15 cellular contexts compared by ENCODE assay signal in genomic region chr11:126696976-126697375, GRCh38.
DNase-seq lines count a peak whose midpoint lies in the region; ATAC-seq and TF ChIP-seq lines count a peak whose summit lies in the region.
"Had no signal": no experiment of that assay in that cellular context is flagged by ENCODE, and none has a peak within 500 bp of the region (broad histone marks: within the 10 kb centered on the region; RNA-seq: fewer than 3 reads in every experiment).

No MANE protein-coding gene starts in this region.

- no peaks in the 10 kb centered on the region for H3K27me3 ChIP-seq in foreskin keratinocyte
- no peaks in the 10 kb centered on the region for H3K27me3 ChIP-seq in neuronal stem cell (ENCODE audit: control insufficient read depth in 3 of 3, insufficient read depth in 3 of 3, low read depth in 1 of 3, low read length in 3 of 3)
- H3K27me3 ChIP-seq: BLaER1 treated with 17β-estradiol and CSF1 and Interleukin-3, amounts not matched to agents 10 nM and 100 nM had no signal

- no peak overlapping the region for H3K14ac ChIP-seq in neuronal stem cell (ENCODE audit: low read length)

- no peaks in the 10 kb centered on the region for H3K4me1 ChIP-seq in foreskin keratinocyte
- peaks cover 0 to 16% of the 10 kb centered on the region in 2 donors for H3K4me1 ChIP-seq in neuronal stem cell (ENCODE audit: control insufficient read depth in 2 of 2, insufficient read depth in 1 of 2, low read depth in 1 of 2, low read length in 2 of 2)

- no peak overlapping the region for H3K4me2 ChIP-seq in neuronal stem cell (ENCODE audit: insufficient read depth, low read length, poor library complexity, severe bottlenecking)
- H3K4me2 ChIP-seq: BLaER1 treated with 17β-estradiol and CSF1 and Interleukin-3, amounts not matched to agents 10 nM and 100 nM had no signal

- H4K91ac ChIP-seq in neuronal stem cell (ENCODE audit: low read depth, low read length, poor library complexity), result no peak overlapping the region

- peaks cover 0 to 3% of the 10 kb centered on the region in 2 donors for H3K9me3 ChIP-seq in neuronal stem cell (replicated peaks in 1 of 2; ENCODE audit: control insufficient read depth in 2 of 2, insufficient read depth in 1 of 2, low read depth in 1 of 2, low read length in 2 of 2)

- H3K4ac ChIP-seq in neuronal stem cell (ENCODE audit: low read length), result no peak overlapping the region

- no peak overlapping the region for H3K27ac ChIP-seq in foreskin keratinocyte
- H3K27ac ChIP-seq in neuronal stem cell (replicated peaks; ENCODE audit: low read length), result no peak overlapping the region
- H3K27ac ChIP-seq: BLaER1 treated with 17β-estradiol and CSF1 and Interleukin-3, amounts not matched to agents 10 nM and 100 nM had no signal

- no peak overlapping the region for H2BK5ac ChIP-seq in neuronal stem cell (ENCODE audit: low read length)

- peak overlapping the region; percentile 30 for H2AK5ac ChIP-seq in neuronal stem cell (ENCODE audit: low read depth, low read length)

- no peak overlapping the region for H3K23ac ChIP-seq in neuronal stem cell (ENCODE audit: low read depth, low read length, poor library complexity)

- H2AFZ ChIP-seq in neuronal stem cell (ENCODE audit: low read length), result no peak overlapping the region

- peak; percentile 55 for DNase-seq in Daoy (ENCODE audit: low read depth)
- DNase-seq in NCI-H69 (lab: John Stamatoyannopoulos, UW), result peak; percentile 13
- peak in 1 of 2 donors; percentile 1 for DNase-seq in foreskin keratinocyte
- no peak for DNase-seq in neuronal stem cell (ENCODE audit: low spot score)
- DNase-seq in NCI-H1436 (lab: John Stamatoyannopoulos, UW), result no peak
- no peak for DNase-seq in T-helper 2 cell
- DNase-seq: 8988T; ACHN; CD4-positive, CD25-positive, alpha-beta regulatory T cell; DMS79 treated with DMSO at 0.1 percent for 48 hours; HCEC 1CT; HFFc6 had no signal

- H2BK12ac ChIP-seq in neuronal stem cell (ENCODE audit: low read length), result peak overlapping the region; percentile 2

- H2BK15ac ChIP-seq in neuronal stem cell (ENCODE audit: low read length), result no peak overlapping the region

- no peak overlapping the region for H3K9ac ChIP-seq in neuronal stem cell (ENCODE audit: low read depth, low read length, poor library complexity)
- H3K9ac ChIP-seq: BLaER1 treated with 17β-estradiol and CSF1 and Interleukin-3, amounts not matched to agents 10 nM and 100 nM had no signal

- ATAC-seq in foreskin keratinocyte (peak; percentile 45), GM18907 (IDR thresholded peaks at IDR 0.05; ENCODE audit: unreplicated experiment) (no peak)
- ATAC-seq: HepG2 had no signal

- H2BK120ac ChIP-seq in neuronal stem cell (ENCODE audit: low read depth, low read length), result no peak overlapping the region

- H3K4me3 ChIP-seq in neuronal stem cell (ENCODE audit: low read length in 2 of 2), result no peak overlapping the region
- H3K4me3 ChIP-seq: BLaER1 treated with 17β-estradiol and CSF1 and Interleukin-3, amounts not matched to agents 10 nM and 100 nM had no signal

- H4K8ac ChIP-seq in neuronal stem cell (ENCODE audit: low read depth, low read length), result no peak overlapping the region

- no peaks in the 10 kb centered on the region for H3K79me1 ChIP-seq in neuronal stem cell (ENCODE audit: low read depth, low read length)

- H3K18ac ChIP-seq in neuronal stem cell (ENCODE audit: low read length), result peak overlapping the region; percentile 3

- no peaks in the 10 kb centered on the region for H3K36me3 ChIP-seq in neuronal stem cell (replicated peaks in 1 of 2; ENCODE audit: control insufficient read depth in 2 of 2, insufficient read depth in 2 of 2, low read length in 2 of 2)
- H3K36me3 ChIP-seq: BLaER1 treated with 17β-estradiol and CSF1 and Interleukin-3, amounts not matched to agents 10 nM and 100 nM had no signal

- no CpG with 5 or more reads among the region's 8 CpGs for WGBS in neuronal stem cell (ENCODE audit: extremely low coverage in 2 of 2, insufficient read length in 2 of 2, insufficient replicate concordance in 1 of 2), 2 donors

- TF ChIP-seq CTCF in foreskin keratinocyte (conservative IDR thresholded peaks at IDR 0.05), result no peak

Comparison
In these comparisons a context has a peak if more than half of its experiments do, and no peak if none do; other contexts are left out.
1. DNase-seq: peak in Daoy (single experiment) and NCI-H69 (single experiment); none in neuronal stem cell (single experiment), NCI-H1436 (single experiment) and T-helper 2 cell (0 of 5).